In the genomic region with DNA sequence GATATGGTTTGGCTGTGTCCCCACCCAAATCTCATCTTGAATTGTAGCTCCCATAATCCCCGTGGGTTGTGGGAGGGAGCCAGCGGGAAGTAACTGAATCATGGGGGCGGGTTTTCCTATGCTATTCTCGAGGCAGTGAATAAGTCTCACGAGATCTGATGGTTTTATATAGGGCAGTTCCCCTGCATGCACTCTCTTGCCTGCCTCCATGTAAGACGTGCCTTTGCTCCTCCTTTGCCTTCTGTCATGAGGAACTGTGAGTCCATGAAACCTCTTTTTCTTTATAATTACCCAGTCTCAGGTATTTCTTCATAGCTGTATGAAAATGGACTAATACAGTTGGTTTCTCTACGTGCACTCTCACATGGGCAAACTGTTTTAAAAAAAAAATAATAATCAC, we compare ENCODE assay signal across 26 cellular contexts.
"Had no signal": no experiment of that assay in that cellular context is flagged by ENCODE, and none has a peak within 500 bp of the region (broad histone marks: within the 10 kb centered on the region; RNA-seq: fewer than 3 reads in every experiment).

No MANE protein-coding gene starts in this region.

- H3K4me1 ChIP-seq: parathyroid adenoma, psoas muscle, right lobe of liver, sigmoid colon, stomach, thyroid gland, tibial nerve, upper lobe of left lung, uterus had no signal

- H3K79me2 ChIP-seq: parathyroid adenoma had no signal

- H3K4me3 ChIP-seq: ovary, psoas muscle, right lobe of liver, sigmoid colon, stomach, thoracic aorta, thyroid gland, tibial nerve, upper lobe of left lung, uterus had no signal

- ATAC-seq: naive thymus-derived CD8-positive, alpha-beta T cell; natural killer cell treated with Interleukin-12 subunit alpha and Interleukin-12 subunit beta and Interleukin-15 and Interleukin-18, amount 100 ng/mL, for 72 hours; psoas muscle; right cardiac atrium; right lobe of liver; stimulated activated effector memory CD8-positive, alpha-beta T cell treated with anti-CD3 and anti-CD28 coated beads, Interleukin-12 subunit alpha, Interleukin-12 subunit beta, amount 100 ng/mL, for 72 hours; stimulated activated naive B cell treated with anti-CD40 and anti-IgM and Interleukin-4, amounts not matched to agents 10 μg/mL and 1 μg/mL and 100 μg/mL, for 72 hours had no signal

- H3K36me3 ChIP-seq: neutrophil, ovary, right lobe of liver, sigmoid colon, thoracic aorta, thyroid gland, tibial nerve, upper lobe of left lung, uterus had no signal

- DNase-seq: naive thymus-derived CD8-positive, alpha-beta T cell; nephron progenitor cell; nucleus accumbens; ovary; psoas muscle; right cardiac atrium; right lobe of liver; sigmoid colon; small intestine; stimulated activated CD4-positive, alpha-beta T cell treated with anti-CD3 and anti-CD28 coated beads, Interleukin-15, amount 100 ng/mL, for 24 hours; stimulated activated CD4-positive, alpha-beta T cell treated with anti-CD3 and anti-CD28 coated beads, Interleukin-2, amount 100 ng/mL, for 24 hours; stimulated activated CD4-positive, alpha-beta T cell treated with anti-CD3 and anti-CD28 coated beads, Interleukin-2, amount 100 ng/mL, for 48 hours; stimulated activated CD4-positive, alpha-beta T cell treated with anti-CD3 and anti-CD28 coated beads, Interleukin-4, amount 100 ng/mL, for 24 hours; stimulated activated naive B cell treated with anti-CD40 and anti-IgM and Interleukin-4, amounts not matched to agents 10 μg/mL and 1 μg/mL and 100 μg/mL, for 72 hours; stimulated activated naive CD4-positive, alpha-beta T cell treated with Interleukin-2 at 50 U/mL for 16 hours; stomach; thyroid gland; trophoblast cell; upper lobe of left lung; uterus had no signal

- H2AFZ ChIP-seq: parathyroid adenoma had no signal

- FAIRE-seq: small intestine had no signal

- H3K27me3 ChIP-seq: neutrophil, ovary, right lobe of liver, sigmoid colon, stomach, thyroid gland, tibial nerve, upper lobe of left lung had no signal

- H3K27ac ChIP-seq: neutrophil, ovary, parathyroid adenoma, psoas muscle, right lobe of liver, sigmoid colon, stomach, thoracic aorta, thyroid gland, tibial nerve, upper lobe of left lung, uterus had no signal

- H3K9me3 ChIP-seq: neutrophil, ovary, psoas muscle, right lobe of liver, sigmoid colon, thoracic aorta, thyroid gland, upper lobe of left lung, uterus had no signal

- H3K9ac ChIP-seq: parathyroid adenoma had no signal
